ENCODE assay signal across 1 cellular context in genomic region chr12:116318738-116319050, GRCh38.
TF ChIP-seq lines count a peak whose summit lies in the region.

No MANE protein-coding gene starts in this region.

TF ChIP-seq in H1, 55 proteins besides CTCF, POLR2A, EP300 and RAD21:
- TF ChIP-seq JUN (IDR thresholded peaks at IDR 0.05; ENCODE audit: low read depth, low read length) (no peak), SP4 (IDR thresholded peaks at IDR 0.05; ENCODE audit: low read length) (no peak), TBP (IDR thresholded peaks at IDR 0.05; ENCODE audit: low read depth, low read length) (no peak), ZNF274 (IDR thresholded peaks at IDR 0.05; ENCODE audit: borderline replicate concordance, extremely low read depth, low read length) (no peak), JUND (IDR thresholded peaks at IDR 0.05; ENCODE audit: low read length) (no peak), CBX8 (IDR thresholded peaks at IDR 0.05; ENCODE audit: borderline replicate concordance, low read depth, low read length) (no peak), BRCA1 (IDR thresholded peaks at IDR 0.05; ENCODE audit: low read depth, low read length) (no peak), ASH2L (IDR thresholded peaks at IDR 0.05; ENCODE audit: low read length) (no peak), CEBPB (IDR thresholded peaks at IDR 0.05; ENCODE audit: low read depth, low read length) (no peak), NRF1 (IDR thresholded peaks at IDR 0.05; ENCODE audit: low read depth, low read length) (no peak), MAFK (IDR thresholded peaks at IDR 0.05; ENCODE audit: low read depth, low read length) (no peak), KDM5A (IDR thresholded peaks at IDR 0.05; ENCODE audit: low read length) (no peak), PHF8 (conservative IDR thresholded peaks at IDR 0.05; ENCODE audit: low read depth, low read length) (no peak)
